Comparison of ENCODE assay signal across 26 cellular contexts in the genomic region with DNA sequence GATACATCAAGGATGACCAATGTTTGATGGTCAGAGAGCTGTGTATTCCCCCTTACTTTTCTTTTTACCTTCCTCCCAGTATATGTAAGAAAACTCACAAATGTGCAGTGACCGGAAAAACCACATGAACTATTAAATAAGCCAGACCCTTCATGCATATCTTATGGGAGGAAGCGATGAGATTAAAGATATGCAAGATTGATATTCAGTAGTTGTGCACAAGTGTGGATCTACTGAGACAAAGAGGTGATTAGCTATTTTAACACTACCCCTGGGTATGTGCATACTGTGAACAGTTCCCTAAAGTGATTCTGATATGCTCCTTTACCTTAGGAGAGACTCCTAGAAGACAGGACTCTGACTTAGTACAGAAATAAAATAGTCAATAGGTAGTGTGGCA.
"Had no signal": no experiment of that assay in that cellular context is flagged by ENCODE, and none has a peak within 500 bp of the region (broad histone marks: within the 10 kb centered on the region; RNA-seq: fewer than 3 reads in every experiment).

No MANE protein-coding gene starts in this region.

- H3K4me3 ChIP-seq: esophagus muscularis mucosa, gastrocnemius medialis, heart right ventricle had no signal

- H3K9me3 Mint-ChIP-seq: activated T-helper 17 cell treated with anti-CD3 and anti-CD28 coated beads, Interleukin-2, amount 50 U/mL, for 72 hours; effector memory CD8-positive, alpha-beta T cell had no signal

- H3K9me3 ChIP-seq: esophagus muscularis mucosa, gastrocnemius medialis, heart right ventricle had no signal

- DNase-seq: activated CD4-positive, alpha-beta T cell treated with anti-CD3 and anti-CD28 coated beads for 48 hours; activated CD4-positive, alpha-beta T cell treated with anti-CD3 and anti-CD28 coated beads, Interleukin-2, amount 50 U/mL, for 1 hour; activated CD4-positive, alpha-beta T cell treated with anti-CD3 and anti-CD28 coated beads, Interleukin-2, amount 50 U/mL, for 48 hours; activated CD8-positive, alpha-beta memory T cell treated with anti-CD3 and anti-CD28 coated beads for 24 hours; activated CD8-positive, alpha-beta T cell treated with anti-CD3 and anti-CD28 coated beads for 36 hours; activated effector memory CD4-positive, alpha-beta T cell treated with Interleukin-2 at 50 U/mL for 16 hours; activated gamma-delta T cell treated with Interleukin-2 at 50 U/mL for 16 hours; activated naive CD4-positive, alpha-beta T cell treated with anti-CD3 and anti-CD28 coated beads, Interleukin-2, amount 50 U/mL, for 16 hours; activated naive CD4-positive, alpha-beta T cell treated with Interleukin-2 at 50 U/mL for 16 hours; activated T-cell treated with anti-CD3 and anti-CD28 coated beads, Interleukin-2, amount 50 U/mL, for 4 hours; amniotic stem cell; anterior cingulate cortex; brain microvascular endothelial cell; caudate nucleus; cortex of kidney; dermis blood vessel endothelial cell; effector CD4-positive, alpha-beta T cell; effector memory CD8-positive, alpha-beta T cell; erythroblast; foreskin keratinocyte; gastrocnemius medialis; heart right ventricle; T-helper 2 cell had no signal

- H3K4me1 ChIP-seq: foreskin keratinocyte, gastrocnemius medialis had no signal

- H3K27me3 Mint-ChIP-seq: activated CD8-positive, alpha-beta T cell treated with anti-CD3 and anti-CD28 coated beads for 36 hours; activated naive CD8-positive, alpha-beta T cell had no signal

- H3K4me3 Mint-ChIP-seq: activated CD8-positive, alpha-beta T cell treated with anti-CD3 and anti-CD28 coated beads for 36 hours; activated naive CD8-positive, alpha-beta T cell; activated T-cell treated with anti-CD3 and anti-CD28 coated beads, Interleukin-2, amount 50 U/mL, for 4 hours; activated T-helper 17 cell treated with anti-CD3 and anti-CD28 coated beads, Interleukin-2, amount 50 U/mL, for 72 hours; effector memory CD8-positive, alpha-beta T cell had no signal

- H3K27me3 ChIP-seq: brain microvascular endothelial cell, esophagus muscularis mucosa, foreskin keratinocyte, gastrocnemius medialis, heart right ventricle had no signal

- H3K27ac Mint-ChIP-seq: activated CD8-positive, alpha-beta T cell treated with anti-CD3 and anti-CD28 coated beads for 36 hours; activated naive CD8-positive, alpha-beta T cell; activated T-helper 17 cell treated with anti-CD3 and anti-CD28 coated beads, Interleukin-2, amount 50 U/mL, for 72 hours; effector memory CD8-positive, alpha-beta T cell had no signal

- H3K4me1 Mint-ChIP-seq: activated T-helper 17 cell treated with anti-CD3 and anti-CD28 coated beads, Interleukin-2, amount 50 U/mL, for 72 hours had no signal

- H3K36me3 Mint-ChIP-seq: activated naive CD8-positive, alpha-beta T cell had no signal

- H3K36me3 ChIP-seq: brain microvascular endothelial cell, esophagus muscularis mucosa, gastrocnemius medialis, heart right ventricle had no signal

- H3K27ac ChIP-seq: brain microvascular endothelial cell, esophagus muscularis mucosa, foreskin keratinocyte, gastrocnemius medialis, heart right ventricle had no signal

- ATAC-seq: activated CD8-positive, alpha-beta T cell treated with anti-CD3 and anti-CD28 coated beads for 36 hours; activated T-cell treated with anti-CD3 and anti-CD28 coated beads, Interleukin-2, amount 50 U/mL, for 4 hours; activated T-helper 17 cell treated with anti-CD3 and anti-CD28 coated beads, Interleukin-2, amount 50 U/mL, for 72 hours; effector memory CD8-positive, alpha-beta T cell; foreskin keratinocyte; gastrocnemius medialis; heart right ventricle had no signal
